ENCODE assay signal across 10 cellular contexts in the genomic region with DNA sequence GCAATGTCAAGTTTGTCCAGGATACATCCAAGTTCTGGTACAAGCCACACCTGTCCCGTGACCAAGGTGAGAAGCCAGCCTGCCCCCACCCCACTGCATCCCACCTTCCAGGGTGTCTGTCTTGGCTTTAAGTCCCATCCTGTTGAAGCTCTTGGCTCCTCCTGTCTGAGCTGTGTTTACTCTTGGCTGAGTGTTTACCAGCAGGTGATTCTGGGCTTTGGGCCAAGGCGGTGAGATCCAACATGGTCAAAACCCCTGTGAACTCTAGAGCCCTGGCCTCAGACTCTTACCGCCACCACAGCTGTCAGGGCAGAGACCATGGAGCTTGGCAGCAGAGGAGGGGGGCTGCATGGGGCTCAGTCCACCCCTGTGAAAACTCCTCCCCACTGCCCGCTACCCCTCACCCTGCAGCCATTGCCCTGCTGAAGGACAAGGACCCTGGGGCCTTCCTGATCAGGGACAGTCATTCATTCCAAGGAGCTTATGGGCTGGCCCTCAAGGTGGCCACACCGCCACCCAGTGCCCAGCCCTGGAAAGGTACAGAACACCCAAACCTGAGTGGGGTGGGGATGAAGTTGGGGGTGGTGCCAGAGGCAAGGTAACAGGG. TPM values are rescaled to one million over a fixed set of nuclear protein-coding genes. Genes with fewer than 3 reads are reported as not detected.
DNase-seq lines count a peak whose midpoint lies in the region; ATAC-seq and TF ChIP-seq lines count a peak whose summit lies in the region.
"Had no signal": no experiment of that assay in that cellular context is flagged by ENCODE, and none has a peak within 500 bp of the region (broad histone marks: within the 10 kb centered on the region; RNA-seq: fewer than 3 reads in every experiment).

No MANE protein-coding gene starts in this region.

- intact Hi-C loops in activated CD4-positive, alpha-beta T cell treated with anti-CD3 and anti-CD28 coated beads for 36 hours (cut with DNase I, micrococcal nuclease): loop anchor here in 1 of 2 experiments (10.0 kb wide), 1 partner anchor 133 kb away; no protein-coding TSS in a partner anchor
- intact Hi-C loops in cardiac septum (cut with DNase I) (no loop called here), thyroid gland (cut with DNase I) (loop anchor here (10.0 kb wide), 1 partner anchor 133 kb away; no protein-coding TSS in a partner anchor)

- WGBS in thyroid gland, 2 donors: 50 to 52% methylated on average over 3 to 4 of the region's 5 CpGs

- no peak overlapping the region for H3K4me3 ChIP-seq in thyroid gland (replicated peaks in 1 of 3)
- H3K4me3 ChIP-seq: BLaER1 treated with 17β-estradiol and CSF1 and Interleukin-3, amounts not matched to agents 10 nM and 100 nM; SK-N-MC had no signal

- no peak overlapping the region for H3K4me3 Mint-ChIP-seq in activated CD4-positive, alpha-beta T cell treated with anti-CD3 and anti-CD28 coated beads for 36 hours
- no peak overlapping the region for H3K4me3 Mint-ChIP-seq in T-helper 2 cell treated with Interferon-gamma antibody and Interleukin-4, amounts not matched to agents 5 μg/mL and 100 μg/mL, for 36 hours

- peak in 4 of 6 experiments; percentile 15 to 35 (median 24) for TF ChIP-seq CTCF in thyroid gland (IDR thresholded peaks at IDR 0.05)

- peak; percentile 60 for ATAC-seq in activated CD4-positive, alpha-beta T cell treated with anti-CD3 and anti-CD28 coated beads for 36 hours
- ATAC-seq in HG03439 (IDR thresholded peaks at IDR 0.05; ENCODE audit: unreplicated experiment): no peak

- H3K4me1 Mint-ChIP-seq in activated CD4-positive, alpha-beta T cell treated with anti-CD3 and anti-CD28 coated beads for 36 hours: peaks cover 4% of the 10 kb centered on the region
- peaks cover 2% of the 10 kb centered on the region for H3K4me1 Mint-ChIP-seq in T-helper 2 cell treated with Interferon-gamma antibody and Interleukin-4, amounts not matched to agents 5 μg/mL and 100 μg/mL, for 36 hours (ENCODE audit: low read depth)

- H3K9me3 ChIP-seq in thyroid gland: no peaks in the 10 kb centered on the region
- H3K9me3 ChIP-seq: BLaER1 treated with 17β-estradiol and CSF1 and Interleukin-3, amounts not matched to agents 10 nM and 100 nM had no signal

- H3K27ac Mint-ChIP-seq in activated CD4-positive, alpha-beta T cell treated with anti-CD3 and anti-CD28 coated beads for 36 hours: no peak overlapping the region
- H3K27ac Mint-ChIP-seq in T-helper 2 cell treated with Interferon-gamma antibody and Interleukin-4, amounts not matched to agents 5 μg/mL and 100 μg/mL, for 36 hours: no peak overlapping the region

- peak overlapping the region; percentile 56 to 75 (median 71) for H3K27ac ChIP-seq in thyroid gland
- H3K27ac ChIP-seq: BLaER1 treated with 17β-estradiol and CSF1 and Interleukin-3, amounts not matched to agents 10 nM and 100 nM; SK-N-MC had no signal

- POLR2A ChIA-PET in activated CD4-positive, alpha-beta T cell treated with anti-CD3 and anti-CD28 coated beads for 36 hours (lab: Charles Lee): interaction anchor here (0.6 kb wide), 1 partner anchor 29 kb away, joined by 4 read pairs; no protein-coding TSS in a partner anchor

- peaks cover 25 to 70% of the 10 kb centered on the region in 2 donors for H3K4me1 ChIP-seq in thyroid gland

- H3K9me3 Mint-ChIP-seq in activated CD4-positive, alpha-beta T cell treated with anti-CD3 and anti-CD28 coated beads for 36 hours (ENCODE audit: low read depth): no peaks in the 10 kb centered on the region
- H3K9me3 Mint-ChIP-seq in T-helper 2 cell treated with Interferon-gamma antibody and Interleukin-4, amounts not matched to agents 5 μg/mL and 100 μg/mL, for 36 hours: no peaks in the 10 kb centered on the region

- H3K27me3 Mint-ChIP-seq in activated CD4-positive, alpha-beta T cell treated with anti-CD3 and anti-CD28 coated beads for 36 hours: no peaks in the 10 kb centered on the region
- H3K27me3 Mint-ChIP-seq in T-helper 2 cell treated with Interferon-gamma antibody and Interleukin-4, amounts not matched to agents 5 μg/mL and 100 μg/mL, for 36 hours (ENCODE audit: low read depth): no peaks in the 10 kb centered on the region

- peak; percentile 31 for DNase-seq in activated CD4-positive, alpha-beta T cell treated with anti-CD3 and anti-CD28 coated beads for 36 hours
- no peak for DNase-seq in activated CD4-positive, alpha-beta T cell treated with anti-CD3 and anti-CD28 coated beads, Interleukin-2, amount 50 U/mL, for 4 hours
- peak; percentile 22 for DNase-seq in OCI-M1 (lab: John Stamatoyannopoulos, UW)
- peak; percentile 59 for DNase-seq in cardiac septum (ENCODE audit: low spot score)
- peak; percentile 85 to 90 for DNase-seq in thyroid gland
- DNase-seq in GOT3 (lab: John Stamatoyannopoulos, UW): no peak
- no peak for DNase-seq in T-helper 2 cell treated with Interferon-gamma antibody and Interleukin-4, amounts not matched to agents 5 μg/mL and 100 μg/mL, for 36 hours (ENCODE audit: low spot score)

- H3K36me3 Mint-ChIP-seq in activated CD4-positive, alpha-beta T cell treated with anti-CD3 and anti-CD28 coated beads for 36 hours (ENCODE audit: low read depth): peaks cover 15% of the 10 kb centered on the region
- peaks cover 13% of the 10 kb centered on the region for H3K36me3 Mint-ChIP-seq in T-helper 2 cell treated with Interferon-gamma antibody and Interleukin-4, amounts not matched to agents 5 μg/mL and 100 μg/mL, for 36 hours (ENCODE audit: low read depth)

- H3K36me3 ChIP-seq in thyroid gland: peaks cover 30 to 39% of the 10 kb centered on the region in 2 donors

- CTCF ChIA-PET in activated CD4-positive, alpha-beta T cell treated with anti-CD3 and anti-CD28 coated beads for 36 hours (lab: Charles Lee): interaction anchor here (0.6 to 15.8 kb wide), 5 partner anchors 19 to 822 kb away, joined by 3 to 277 read pairs (median 4); a partner anchor contains a TSS

- TF ChIP-seq POLR2A in thyroid gland (IDR thresholded peaks at IDR 0.05): no peak

- no peaks in the 10 kb centered on the region for H3K27me3 ChIP-seq in thyroid gland
- H3K27me3 ChIP-seq: BLaER1 treated with 17β-estradiol and CSF1 and Interleukin-3, amounts not matched to agents 10 nM and 100 nM had no signal

RNA-seq across cellular contexts. Expression of a gene that starts 11.6 kb away (rescaled TPM):
- total RNA-seq in activated CD4-positive, alpha-beta T cell treated with anti-CD3 and anti-CD28 coated beads for 36 hours: 1 to 10 TPM in 1 of 2 experiments, under 1 TPM in 1; 0.77 to 2.4 TPM
- 99.3 TPM for total RNA-seq in cardiac septum
- total RNA-seq in thyroid gland: 100 to 1,000 TPM in 3 of 4 donors, 10 to 100 TPM in 1; 86.7 to 179 (median 114) TPM

RNA-seq across cellular contexts. Expression of a gene that starts 17.7 kb away (rescaled TPM):
- 10 to 100 TPM; 13.7 to 18.2 TPM for total RNA-seq in activated CD4-positive, alpha-beta T cell treated with anti-CD3 and anti-CD28 coated beads for 36 hours
- total RNA-seq in cardiac septum: 63.5 TPM
- 10 to 100 TPM; 37.8 to 82.7 (median 58.9) TPM for total RNA-seq in thyroid gland

RNA-seq across cellular contexts. Expression of a gene that starts 36.0 kb away (rescaled TPM):
- 1 to 10 TPM; 1.3 to 2.4 TPM for total RNA-seq in activated CD4-positive, alpha-beta T cell treated with anti-CD3 and anti-CD28 coated beads for 36 hours
- total RNA-seq in cardiac septum (42.3 TPM), thyroid gland (100 to 1,000 TPM in 3 of 4 donors, 10 to 100 TPM in 1; 76.6 to 363 (median 186) TPM)

RNA-seq across cellular contexts. Expression of a gene that starts 41.8 kb away (rescaled TPM):
- under 1 TPM; 0.57 to 0.79 TPM for total RNA-seq in activated CD4-positive, alpha-beta T cell treated with anti-CD3 and anti-CD28 coated beads for 36 hours
- total RNA-seq in cardiac septum: not detected
- under 1 TPM in 1 of 4 donors, not detected in 3; 0.40 TPM for total RNA-seq in thyroid gland

RNA-seq across cellular contexts. Expression of a gene that starts 55.3 kb away (rescaled TPM):
- 100 to 1,000 TPM; 698 to 781 TPM for total RNA-seq in activated CD4-positive, alpha-beta T cell treated with anti-CD3 and anti-CD28 coated beads for 36 hours
- 324 TPM for total RNA-seq in cardiac septum
- total RNA-seq in thyroid gland: 100 to 1,000 TPM; 428 to 704 (median 567) TPM

Comparison
In these comparisons a context has a peak if more than half of its experiments do, and no peak if none do; other contexts are left out.
1. DNase-seq: peak in activated CD4-positive, alpha-beta T cell treated with anti-CD3 and anti-CD28 coated beads for 36 hours (single experiment), OCI-M1 (single experiment), cardiac septum (single experiment) and thyroid gland (2 of 2); none in activated CD4-positive, alpha-beta T cell treated with anti-CD3 and anti-CD28 coated beads, Interleukin-2, amount 50 U/mL, for 4 hours (0 of 2), GOT3 (single experiment) and T-helper 2 cell treated with Interferon-gamma antibody and Interleukin-4, amounts not matched to agents 5 μg/mL and 100 μg/mL, for 36 hours (single experiment).
2. RNA of a gene that starts 11.6 kb away (total RNA-seq): 86.7 to 179 TPM in thyroid gland and 99.3 TPM in cardiac septum (single experiment); 0.77 to 2.4 TPM in activated CD4-positive, alpha-beta T cell treated with anti-CD3 and anti-CD28 coated beads for 36 hours; every median in the first group is over 10 times any median in the second.
3. RNA of a gene that starts 36.0 kb away (total RNA-seq): 76.6 to 363 TPM in thyroid gland and 42.3 TPM in cardiac septum (single experiment); 1.3 to 2.4 TPM in activated CD4-positive, alpha-beta T cell treated with anti-CD3 and anti-CD28 coated beads for 36 hours; every median in the first group is over 10 times any median in the second.